ENCODE assay signal across 16 cellular contexts in the genomic region with DNA sequence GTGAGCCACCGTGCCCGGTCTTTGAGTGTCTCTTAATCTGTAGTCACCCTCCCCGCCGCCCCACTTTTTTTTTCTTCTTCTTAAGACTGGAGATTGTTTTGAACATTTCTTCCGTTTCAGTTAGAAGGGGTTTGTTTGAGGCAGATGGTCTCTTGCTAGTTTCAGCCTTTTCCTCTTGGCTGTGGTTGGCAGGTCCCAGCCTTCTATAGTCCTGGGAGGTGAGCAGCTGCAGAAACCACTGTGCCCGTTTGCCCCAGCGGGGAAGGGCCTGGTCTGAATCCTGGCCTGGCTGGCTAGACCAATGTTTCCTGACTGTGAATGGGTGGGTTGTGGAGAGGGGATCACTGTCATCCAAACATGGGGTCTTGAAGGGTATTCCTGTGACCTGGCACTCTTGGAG.
DNase-seq lines count a peak whose midpoint lies in the region; ATAC-seq lines count a peak whose summit lies in the region.
"Had no signal": no experiment of that assay in that cellular context is flagged by ENCODE, and none has a peak within 500 bp of the region (broad histone marks: within the 10 kb centered on the region; RNA-seq: fewer than 3 reads in every experiment).

No MANE protein-coding gene starts in this region.

- peaks cover 72% of the 10 kb centered on the region for H3K36me3 Mint-ChIP-seq in activated T-cell treated with anti-CD3 and anti-CD28 coated beads, Interleukin-2, amount 50 U/mL, for 24 hours (ENCODE audit: low read depth)
- H3K36me3 Mint-ChIP-seq in activated naive CD8-positive, alpha-beta T cell = no peaks in the 10 kb centered on the region
- H3K36me3 Mint-ChIP-seq in stimulated activated memory B cell treated with anti-CD40 and anti-IgM and Interleukin-4, amounts not matched to agents 10 μg/mL and 1 μg/mL and 100 μg/mL, for 72 hours = peaks cover 19% of the 10 kb centered on the region

- H3K4me1 Mint-ChIP-seq in activated T-cell treated with anti-CD3 and anti-CD28 coated beads, Interleukin-2, amount 50 U/mL, for 24 hours (ENCODE audit: low read depth) = peaks cover 57% of the 10 kb centered on the region
- H3K4me1 Mint-ChIP-seq in activated naive CD8-positive, alpha-beta T cell (ENCODE audit: low read depth) = peaks cover 70% of the 10 kb centered on the region
- H3K4me1 Mint-ChIP-seq in stimulated activated memory B cell treated with anti-CD40 and anti-IgM and Interleukin-4, amounts not matched to agents 10 μg/mL and 1 μg/mL and 100 μg/mL, for 72 hours = peaks cover 81% of the 10 kb centered on the region

- no peaks in the 10 kb centered on the region for H3K9me3 Mint-ChIP-seq in activated T-cell treated with anti-CD3 and anti-CD28 coated beads, Interleukin-2, amount 50 U/mL, for 24 hours
- H3K9me3 Mint-ChIP-seq in activated naive CD8-positive, alpha-beta T cell (ENCODE audit: low read depth) = no peaks in the 10 kb centered on the region
- H3K9me3 Mint-ChIP-seq in stimulated activated memory B cell treated with anti-CD40 and anti-IgM and Interleukin-4, amounts not matched to agents 10 μg/mL and 1 μg/mL and 100 μg/mL, for 72 hours = no peaks in the 10 kb centered on the region

- no peak for DNase-seq in activated T-cell treated with anti-CD3 and anti-CD28 coated beads, Interleukin-2, amount 50 U/mL, for 24 hours
- DNase-seq in activated T-cell treated with anti-CD3 and anti-CD28 coated beads for 4 hours (no peak), MV-4-11 (lab: John Stamatoyannopoulos, UW) (peak; percentile 26), hypothalamus (lab: John Stamatoyannopoulos, UW) (no peak)
- no peak for DNase-seq in stimulated activated CD4-positive, alpha-beta T cell treated with anti-CD3 and anti-CD28 coated beads, Interleukin-15, amount 100 ng/mL, for 24 hours
- DNase-seq: EL, foreskin fibroblast, left colon, MG63, NCI-H187, occipital lobe, SHP77 treated with DMSO at 0.1 percent for 48 hours, T1000 had no signal

- ATAC-seq in stimulated activated memory B cell treated with anti-CD40 and anti-IgM and Interleukin-4, amounts not matched to agents 10 μg/mL and 1 μg/mL and 100 μg/mL, for 72 hours = no peak
- ATAC-seq in GM18498 (IDR thresholded peaks at IDR 0.05; ENCODE audit: unreplicated experiment) = no peak
- ATAC-seq: left colon had no signal

- H3K4me3 Mint-ChIP-seq in activated T-cell treated with anti-CD3 and anti-CD28 coated beads, Interleukin-2, amount 50 U/mL, for 24 hours = peak overlapping the region; percentile 4
- H3K4me3 Mint-ChIP-seq in activated naive CD8-positive, alpha-beta T cell = peak overlapping the region; percentile 64
- H3K4me3 Mint-ChIP-seq in stimulated activated memory B cell treated with anti-CD40 and anti-IgM and Interleukin-4, amounts not matched to agents 10 μg/mL and 1 μg/mL and 100 μg/mL, for 72 hours = no peak overlapping the region

- no peaks in the 10 kb centered on the region for H3K27me3 Mint-ChIP-seq in activated T-cell treated with anti-CD3 and anti-CD28 coated beads, Interleukin-2, amount 50 U/mL, for 24 hours
- H3K27me3 Mint-ChIP-seq in activated naive CD8-positive, alpha-beta T cell = no peaks in the 10 kb centered on the region
- H3K27me3 Mint-ChIP-seq in stimulated activated memory B cell treated with anti-CD40 and anti-IgM and Interleukin-4, amounts not matched to agents 10 μg/mL and 1 μg/mL and 100 μg/mL, for 72 hours = no peaks in the 10 kb centered on the region

- H3K27ac Mint-ChIP-seq in activated T-cell treated with anti-CD3 and anti-CD28 coated beads, Interleukin-2, amount 50 U/mL, for 24 hours = peak overlapping the region; percentile 73
- peak overlapping the region; percentile 99 for H3K27ac Mint-ChIP-seq in activated naive CD8-positive, alpha-beta T cell
- peak overlapping the region; percentile 94 for H3K27ac Mint-ChIP-seq in stimulated activated memory B cell treated with anti-CD40 and anti-IgM and Interleukin-4, amounts not matched to agents 10 μg/mL and 1 μg/mL and 100 μg/mL, for 72 hours
